Comparison of ENCODE assay signal across 15 cellular contexts in the genomic region with DNA sequence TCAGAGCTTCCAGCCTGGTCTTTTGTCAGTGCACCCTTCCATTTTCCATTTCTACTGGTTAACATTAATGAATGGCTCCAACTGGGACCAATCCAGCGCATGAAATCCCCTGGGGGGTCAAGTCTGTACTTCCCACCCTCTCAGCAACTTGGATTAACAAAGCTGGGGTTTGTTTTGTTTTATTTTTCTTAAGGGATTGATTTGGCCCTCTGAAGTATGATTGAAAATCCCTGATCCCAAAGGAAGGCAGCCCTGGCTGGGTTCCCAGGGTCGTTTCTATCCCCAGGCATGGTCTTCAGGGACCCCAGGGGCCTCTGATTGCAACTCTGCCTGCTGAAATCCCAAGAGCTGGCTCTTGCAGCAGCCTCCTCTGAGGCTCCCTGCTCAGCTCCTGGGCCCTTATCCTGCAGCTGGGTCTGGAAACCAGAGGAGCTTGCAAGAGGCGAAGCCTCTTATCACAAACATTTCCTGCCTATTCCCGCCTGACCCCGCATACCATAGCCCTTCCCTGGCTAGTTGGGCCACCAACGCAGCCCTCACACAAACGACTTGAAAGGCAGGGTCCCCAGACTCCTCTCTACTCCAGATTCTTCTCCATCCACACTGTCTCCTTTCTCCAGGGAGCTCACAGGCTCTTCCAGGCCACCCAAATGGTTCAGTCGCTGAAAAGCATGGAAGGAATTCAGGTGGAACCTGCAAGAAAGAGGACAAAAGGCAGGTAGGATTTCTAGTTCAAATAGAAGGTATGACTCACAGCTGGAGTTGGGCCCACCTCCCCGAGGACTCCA.
DNase-seq lines count a peak whose midpoint lies in the region; ATAC-seq and TF ChIP-seq lines count a peak whose summit lies in the region.
"Had no signal": no experiment of that assay in that cellular context is flagged by ENCODE, and none has a peak within 500 bp of the region (broad histone marks: within the 10 kb centered on the region; RNA-seq: fewer than 3 reads in every experiment).

No MANE protein-coding gene starts in this region.

- H3K27me3 ChIP-seq in WERI-Rb-1 (ENCODE audit: insufficient read depth, low read depth, severe bottlenecking) (peaks cover 3% of the 10 kb centered on the region), left ventricle myocardium inferior (ENCODE audit: low read depth) (no peaks in the 10 kb centered on the region), trophoblast cell (ENCODE audit: insufficient read depth, low read length) (no peaks in the 10 kb centered on the region)

- intact Hi-C loops in left ventricle myocardium inferior (cut with micrococcal nuclease) = loop anchor here (10.0 kb wide), 1 partner anchor 87 kb away; no protein-coding TSS in a partner anchor

- no peak overlapping the region for H2AFZ ChIP-seq in trophoblast cell (ENCODE audit: insufficient read depth, low read length, poor library complexity)

- H2AK5ac ChIP-seq in trophoblast cell (ENCODE audit: low read length) = no peak overlapping the region

- TF ChIP-seq CTCF in WERI-Rb-1 (IDR thresholded peaks at IDR 0.05; ENCODE audit: low read depth, low read length) (no peak), left ventricle myocardium inferior (IDR thresholded peaks at IDR 0.05; ENCODE audit: borderline replicate concordance) (no peak)

- WGBS in trophoblast cell (ENCODE audit: extremely low coverage, insufficient coverage, insufficient read length) = no CpG with 5 or more reads among the region's 9 CpGs

- H3K79me2 ChIP-seq in trophoblast cell (ENCODE audit: control insufficient read depth, insufficient read depth, low read length, poor library complexity) = no peaks in the 10 kb centered on the region

- H4K91ac ChIP-seq in trophoblast cell (ENCODE audit: low read depth, low read length) = peak overlapping the region; percentile 4

- no peak for TF ChIP-seq POLR2A in GM18505 (IDR thresholded peaks at IDR 0.05; ENCODE audit: borderline replicate concordance, extremely low read depth, insufficient read depth, insufficient read length)

- peaks cover 8% of the 10 kb centered on the region for H3K79me1 ChIP-seq in trophoblast cell (ENCODE audit: low read length)

- no peak overlapping the region for H2BK5ac ChIP-seq in trophoblast cell (ENCODE audit: low read depth, low read length, poor library complexity)

- no peaks in the 10 kb centered on the region for H3K9me3 ChIP-seq in WERI-Rb-1 (ENCODE audit: severe bottlenecking)
- H3K9me3 ChIP-seq in left ventricle myocardium inferior (replicated peaks) = no peaks in the 10 kb centered on the region
- H3K9me3 ChIP-seq in trophoblast cell (ENCODE audit: insufficient read depth, low read depth, low read length) = no peaks in the 10 kb centered on the region

- no peak overlapping the region for H3K18ac ChIP-seq in trophoblast cell (ENCODE audit: low read length)

- no peak overlapping the region for H3K4ac ChIP-seq in trophoblast cell (ENCODE audit: low read depth, low read length)

- peak overlapping the region; percentile 2 for H3K4me2 ChIP-seq in trophoblast cell (ENCODE audit: low read length)

- H2BK12ac ChIP-seq in trophoblast cell (ENCODE audit: low read length) = peak overlapping the region; percentile 51

- ATAC-seq in HG02571 (IDR thresholded peaks at IDR 0.05; ENCODE audit: unreplicated experiment) = no peak
- ATAC-seq in HG02759 (IDR thresholded peaks at IDR 0.05; ENCODE audit: unreplicated experiment) = no peak
- ATAC-seq in GM18505 (IDR thresholded peaks at IDR 0.05; ENCODE audit: unreplicated experiment) = no peak

- H3K23ac ChIP-seq in trophoblast cell (ENCODE audit: low read length) = no peak overlapping the region

- H3K9ac ChIP-seq in trophoblast cell (ENCODE audit: low read length) = no peak overlapping the region

- no peak overlapping the region for H3K4me3 ChIP-seq in WERI-Rb-1 (ENCODE audit: low read depth, low read length)
- H3K4me3 ChIP-seq in left ventricle myocardium inferior = no peak overlapping the region
- no peak overlapping the region for H3K4me3 ChIP-seq in trophoblast cell (ENCODE audit: low read depth, low read length)

- H3K36me3 ChIP-seq in WERI-Rb-1 (no peaks in the 10 kb centered on the region), left ventricle myocardium inferior (no peaks in the 10 kb centered on the region), trophoblast cell (ENCODE audit: control insufficient read depth in 1 of 2, insufficient read depth in 2 of 2, low read length in 2 of 2) (no peaks in the 10 kb centered on the region)

- H4K12ac ChIP-seq in trophoblast cell (ENCODE audit: low read depth, low read length) = no peak overlapping the region

- peaks cover 61% of the 10 kb centered on the region for H3K4me1 ChIP-seq in left ventricle myocardium inferior
- H3K4me1 ChIP-seq in trophoblast cell (ENCODE audit: control insufficient read depth in 1 of 2, insufficient read depth in 2 of 2, low read length in 2 of 2) = peaks cover 24 to 26% of the 10 kb centered on the region in 2 experiments

- no peak overlapping the region for H4K8ac ChIP-seq in trophoblast cell (ENCODE audit: low read depth, low read length)

- peak overlapping the region; percentile 0; the same call in 1 of the 2 replicates for H3K27ac ChIP-seq in WERI-Rb-1
- peak overlapping the region; percentile 79 for H3K27ac ChIP-seq in left ventricle myocardium inferior (replicated peaks)
- H3K27ac ChIP-seq in trophoblast cell (ENCODE audit: low read depth, low read length) = peak overlapping the region; percentile 57
- H3K27ac ChIP-seq: epithelial cell of prostate, VCaP had no signal

- H3K14ac ChIP-seq in trophoblast cell (ENCODE audit: low read length) = no peak overlapping the region

- DNase-seq in D341Med (ENCODE audit: low spot score) (peak; percentile 48), WERI-Rb-1 (no peak), left ventricle myocardium inferior (peak; percentile 58), trophoblast cell (peak; percentile 64 to 83), cerebellar nuclear complex (lab: John Stamatoyannopoulos, UW) (no peak)
- DNase-seq: DND-41; mammary epithelial cell; NCI-H2029 treated with DMSO at 0.1 percent for 48 hours; NK-92 treated with Interleukin-12 subunit alpha and Interleukin-12 subunit beta, amount 100 ng/mL, for 24 hours; nucleus accumbens had no signal

- H2BK120ac ChIP-seq in trophoblast cell (ENCODE audit: insufficient read depth, low read length, poor library complexity) = no peak overlapping the region

Comparison
In these comparisons a context has a peak if more than half of its experiments do, and no peak if none do; other contexts are left out.
1. DNase-seq: peak in D341Med (single experiment), left ventricle myocardium inferior (single experiment) and trophoblast cell (2 of 2); none in WERI-Rb-1 (single experiment) and cerebellar nuclear complex (0 of 2).
2. H3K27ac ChIP-seq: peak in every context shown above with its lines; median percentile 79 in left ventricle myocardium inferior; 57 in trophoblast cell; 0 in WERI-Rb-1.